In the genomic region with DNA sequence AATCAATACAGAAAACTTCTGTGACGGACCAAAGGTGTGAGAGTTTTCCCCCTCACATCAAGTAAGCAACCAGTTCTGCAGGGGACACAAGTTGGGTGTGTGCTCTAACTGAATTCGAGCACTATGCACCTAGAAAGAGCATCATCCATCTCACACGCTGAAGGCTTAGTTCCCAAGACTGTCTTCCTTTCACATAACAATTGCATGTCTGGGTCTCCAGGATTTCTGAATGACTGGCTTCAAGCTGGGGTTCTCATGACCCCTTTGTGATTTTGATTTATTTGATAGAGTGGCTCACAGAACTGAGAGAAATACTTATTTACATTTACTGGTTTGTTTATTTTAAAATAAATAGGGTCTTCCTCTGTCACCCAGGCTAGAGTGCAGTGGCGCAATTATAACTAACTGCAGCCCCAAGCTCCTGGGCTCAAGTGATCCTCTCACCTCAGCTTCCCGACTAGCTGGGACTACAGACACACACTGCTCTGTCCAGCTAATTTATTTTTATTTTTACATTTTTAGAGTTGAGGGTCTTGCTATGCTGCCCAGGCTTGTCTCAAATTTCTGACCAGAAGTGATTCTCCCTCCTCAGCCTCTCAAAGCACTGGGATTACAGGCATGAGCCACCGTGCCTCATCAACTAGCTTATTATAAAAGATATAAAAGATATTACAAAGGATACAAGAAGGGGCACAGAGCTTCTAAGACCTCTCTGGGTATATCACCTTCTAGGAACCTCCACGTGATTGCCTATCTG, we compare ENCODE assay signal across 26 cellular contexts.
"Had no signal": no experiment of that assay in that cellular context is flagged by ENCODE, and none has a peak within 500 bp of the region (broad histone marks: within the 10 kb centered on the region; RNA-seq: fewer than 3 reads in every experiment).

No MANE protein-coding gene starts in this region.

- H3K27me3 Mint-ChIP-seq: dendritic cell treated with granulocyte-macrophage colony-stimulating factor and Interleukin-4, amounts not matched to agents 40 ng/mL and 50 ng/mL, for 4 days; naive thymus-derived CD4-positive, alpha-beta T cell had no signal

- H3K27ac Mint-ChIP-seq: dendritic cell treated with granulocyte-macrophage colony-stimulating factor and Interleukin-4, amounts not matched to agents 40 ng/mL and 50 ng/mL, for 4 days; naive thymus-derived CD4-positive, alpha-beta T cell; nephron; stimulated activated effector memory CD8-positive, alpha-beta T cell treated with anti-CD3 and anti-CD28 coated beads, Interleukin-12 subunit alpha, Interleukin-12 subunit beta, amount 100 ng/mL, for 72 hours had no signal

- H3K27ac ChIP-seq: colonic mucosa, esophagus muscularis mucosa, foreskin keratinocyte, heart right ventricle, left lung, prostate gland, sigmoid colon, testis, tibial artery, upper lobe of left lung had no signal

- H3K36me3 ChIP-seq: colonic mucosa, esophagus muscularis mucosa, heart right ventricle, left lung, prostate gland, sigmoid colon, tibial artery, upper lobe of left lung had no signal

- H3K4me3 ChIP-seq: colonic mucosa, esophagus muscularis mucosa, heart right ventricle, left lung, prostate gland, sigmoid colon, testis, tibial artery, upper lobe of left lung had no signal

- ATAC-seq: foreskin keratinocyte; heart right ventricle; left lung; naive thymus-derived CD4-positive, alpha-beta T cell; right cardiac atrium; stimulated activated effector memory CD8-positive, alpha-beta T cell treated with anti-CD3 and anti-CD28 coated beads, Interleukin-12 subunit alpha, Interleukin-12 subunit beta, amount 100 ng/mL, for 72 hours had no signal

- H3K4me3 Mint-ChIP-seq: dendritic cell treated with granulocyte-macrophage colony-stimulating factor and Interleukin-4, amounts not matched to agents 40 ng/mL and 50 ng/mL, for 4 days; naive thymus-derived CD4-positive, alpha-beta T cell; nephron; stimulated activated effector memory CD8-positive, alpha-beta T cell treated with anti-CD3 and anti-CD28 coated beads, Interleukin-12 subunit alpha, Interleukin-12 subunit beta, amount 100 ng/mL, for 72 hours had no signal

- H3K9me3 Mint-ChIP-seq: dendritic cell treated with granulocyte-macrophage colony-stimulating factor and Interleukin-4, amounts not matched to agents 40 ng/mL and 50 ng/mL, for 4 days had no signal

- DNase-seq: colonic mucosa; effector CD8-positive, alpha-beta T cell; foreskin keratinocyte; glutamatergic neuron; heart right ventricle; hippocampal formation; kidney; mesenchymal stem cell; midbrain; naive thymus-derived CD4-positive, alpha-beta T cell; nucleus accumbens; right cardiac atrium; sigmoid colon; stimulated activated CD4-positive, alpha-beta T cell treated with anti-CD3 and anti-CD28 coated beads, Interleukin-2, amount 100 ng/mL, for 24 hours; stimulated activated CD4-positive, alpha-beta T cell treated with anti-CD3 and anti-CD28 coated beads, Interleukin-4, amount 100 ng/mL, for 24 hours; stimulated activated naive CD4-positive, alpha-beta T cell treated with Interleukin-2 at 50 U/mL for 16 hours; substantia nigra; testis; tibial artery; upper lobe of left lung had no signal

- H3K4me1 ChIP-seq: colonic mucosa, esophagus muscularis mucosa, foreskin keratinocyte, heart right ventricle, left lung, prostate gland, sigmoid colon, testis, tibial artery, upper lobe of left lung had no signal

- H3K4me1 Mint-ChIP-seq: naive thymus-derived CD4-positive, alpha-beta T cell; nephron; stimulated activated effector memory CD8-positive, alpha-beta T cell treated with anti-CD3 and anti-CD28 coated beads, Interleukin-12 subunit alpha, Interleukin-12 subunit beta, amount 100 ng/mL, for 72 hours had no signal

- H3K9me3 ChIP-seq: colonic mucosa, esophagus muscularis mucosa, prostate gland, testis, tibial artery, upper lobe of left lung had no signal

- H3K36me3 Mint-ChIP-seq: naive thymus-derived CD4-positive, alpha-beta T cell; stimulated activated effector memory CD8-positive, alpha-beta T cell treated with anti-CD3 and anti-CD28 coated beads, Interleukin-12 subunit alpha, Interleukin-12 subunit beta, amount 100 ng/mL, for 72 hours had no signal

- H3K27me3 ChIP-seq: colonic mucosa, esophagus muscularis mucosa, foreskin keratinocyte, heart right ventricle, left lung, sigmoid colon, testis, tibial artery, upper lobe of left lung had no signal
